ENCODE assay signal across 9 cellular contexts in genomic region chr3:179432021-179432420, GRCh38. TPM values are rescaled to one million over a fixed set of nuclear protein-coding genes. Genes with fewer than 3 reads are reported as not detected.
DNase-seq lines count a peak whose midpoint lies in the region; ATAC-seq and TF ChIP-seq lines count a peak whose summit lies in the region.
"Had no signal": no experiment of that assay in that cellular context is flagged by ENCODE, and none has a peak within 500 bp of the region (broad histone marks: within the 10 kb centered on the region; RNA-seq: fewer than 3 reads in every experiment).

No MANE protein-coding gene starts in this region.

- H3K4me3 Mint-ChIP-seq in osteocyte (ENCODE audit: unreplicated experiment), result no peak overlapping the region
- H3K4me3 Mint-ChIP-seq: nephron had no signal

- H3K27ac ChIP-seq in psoas muscle, result no peak overlapping the region

- H3K9me3 Mint-ChIP-seq in osteocyte (ENCODE audit: unreplicated experiment), result no peaks in the 10 kb centered on the region
- H3K9me3 Mint-ChIP-seq: nephron had no signal

- intact Hi-C loops in psoas muscle (cut with DNase I), result no loop called here

- DNase-seq in SKM-1 (lab: John Stamatoyannopoulos, UW; ENCODE audit: unreplicated experiment) (peak; percentile 60), osteocyte (ENCODE audit: extremely low spot score, unreplicated experiment) (no peak), psoas muscle (no peak), COLO668 (lab: John Stamatoyannopoulos, UW; ENCODE audit: unreplicated experiment) (no peak), erythroblast (lab: John Stamatoyannopoulos, UW) (no peak), NCI-H2107 (lab: John Stamatoyannopoulos, UW) (no peak)

- WGBS in psoas muscle, 3 donors, result 67 to 80% (median 76%) methylated on average over 3 of the region's 3 CpGs

- H3K9me3 ChIP-seq in psoas muscle, result no peaks in the 10 kb centered on the region

- no peak for TF ChIP-seq POLR2A in erythroblast (IDR thresholded peaks at IDR 0.05; ENCODE audit: low read length)

- no peaks in the 10 kb centered on the region for H3K36me3 ChIP-seq in psoas muscle (ENCODE audit: insufficient read depth in 1 of 2, low read depth in 1 of 2)

- H3K36me3 Mint-ChIP-seq in osteocyte (ENCODE audit: unreplicated experiment), result no peaks in the 10 kb centered on the region

- no peaks in the 10 kb centered on the region for H3K27me3 Mint-ChIP-seq in osteocyte (ENCODE audit: unreplicated experiment)

- TF ChIP-seq CTCF in osteocyte (IDR thresholded peaks at IDR 0.05) (no peak), psoas muscle (IDR thresholded peaks at IDR 0.05) (no peak)

- H3K4me1 ChIP-seq in psoas muscle, result peaks cover 4% of the 10 kb centered on the region

- no peak overlapping the region for H3K4me3 ChIP-seq in psoas muscle

- peak overlapping the region; percentile 37 for H3K27ac Mint-ChIP-seq in osteocyte (ENCODE audit: unreplicated experiment)
- H3K27ac Mint-ChIP-seq: nephron had no signal

- no peaks in the 10 kb centered on the region for H3K27me3 ChIP-seq in psoas muscle (ENCODE audit: insufficient read depth in 3 of 3, low read length in 2 of 3)

- H3K4me1 Mint-ChIP-seq in osteocyte (ENCODE audit: unreplicated experiment), result peaks cover 37% of the 10 kb centered on the region

- peak; percentile 50 for ATAC-seq in GM19025 (IDR thresholded peaks at IDR 0.05; ENCODE audit: low read depth, unreplicated experiment)
- ATAC-seq in HG02885 (IDR thresholded peaks at IDR 0.05; ENCODE audit: poor library complexity, unreplicated experiment), result peak; percentile 74
- no peak for ATAC-seq in psoas muscle

RNA-seq across cellular contexts. Expression of gene GNB4, which starts 19.2 kb away (rescaled TPM):
- total RNA-seq in osteocyte, result 56.7 and 58.3 TPM in 2 replicates
- total RNA-seq in psoas muscle, result 1 to 10 TPM; 2.9 to 6.5 (median 4.6) TPM
- 1 to 10 TPM in 2 of 3 donors, under 1 TPM in 1; 0.83 to 2.1 (median 1.3) TPM for polyA plus RNA-seq in psoas muscle

Comparison
In these comparisons a context has a peak if more than half of its experiments do, and no peak if none do; other contexts are left out.
1. ATAC-seq: peak in GM19025 (single experiment) and HG02885 (single experiment); none in psoas muscle (0 of 4).